8 cellular contexts compared by ENCODE assay signal in genomic region chr3:15098503-15099363, GRCh38. TPM values are rescaled to one million over a fixed set of nuclear protein-coding genes. Genes with fewer than 3 reads are reported as not detected.
DNase-seq lines count a peak whose midpoint lies in the region; ATAC-seq and TF ChIP-seq lines count a peak whose summit lies in the region.

RBSN (minus strand) TSS chr3:15099148; CDS start chr3:15096120, 3,028 bp downstream.

- peak; percentile 80 for TF ChIP-seq POLR2A in right lobe of liver (IDR thresholded peaks at IDR 0.05)

- no peaks in the 10 kb centered on the region for H3K27me3 Mint-ChIP-seq in activated CD4-positive, alpha-beta memory T cell treated with anti-CD3 and anti-CD28 coated beads for 36 hours

- ATAC-seq in GM19395 (IDR thresholded peaks at IDR 0.05; ENCODE audit: unreplicated experiment) = peak; percentile 83
- ATAC-seq in HG03558 (IDR thresholded peaks at IDR 0.05; ENCODE audit: extremely low read depth, unreplicated experiment) = peak; percentile 86
- peak; percentile 83 to 89 (median 88) for ATAC-seq in right lobe of liver

- H3K9me3 ChIP-seq in duodenal mucosa (ENCODE audit: control insufficient read depth in 1 of 2, low read length in 2 of 2) (no peaks in the 10 kb centered on the region), right lobe of liver (no peaks in the 10 kb centered on the region)

- peaks cover 18% of the 10 kb centered on the region for H3K4me1 Mint-ChIP-seq in activated CD4-positive, alpha-beta memory T cell treated with anti-CD3 and anti-CD28 coated beads for 36 hours (ENCODE audit: low read depth)

- peaks cover 23% of the 10 kb centered on the region for H3K36me3 Mint-ChIP-seq in activated CD4-positive, alpha-beta memory T cell treated with anti-CD3 and anti-CD28 coated beads for 36 hours

- H3K36me3 ChIP-seq in duodenal mucosa (ENCODE audit: control insufficient read depth in 1 of 2, insufficient read depth in 2 of 2, low read length in 2 of 2) (peaks cover 15 to 24% of the 10 kb centered on the region in 2 donors), right lobe of liver (peaks cover 0 to 25% (median 8%) of the 10 kb centered on the region in 4 donors)

- CTCF ChIA-PET in activated CD4-positive, alpha-beta memory T cell treated with anti-CD3 and anti-CD28 coated beads for 36 hours (lab: Charles Lee) = interaction anchor here (0.6 to 1.3 kb wide), 6 partner anchors 9 to 105 kb away, joined by 3 to 9 read pairs (median 3); no protein-coding TSS in a partner anchor

- no peaks in the 10 kb centered on the region for H3K9me3 Mint-ChIP-seq in activated CD4-positive, alpha-beta memory T cell treated with anti-CD3 and anti-CD28 coated beads for 36 hours

- peak within 1 kb of the TSS; percentile 94 for H3K27ac Mint-ChIP-seq in activated CD4-positive, alpha-beta memory T cell treated with anti-CD3 and anti-CD28 coated beads for 36 hours

- no peak for TF ChIP-seq CTCF in right lobe of liver (IDR thresholded peaks at IDR 0.05)

- DNase-seq in CD1c-positive myeloid dendritic cell (ENCODE audit: extremely low spot score) = peak; percentile 97
- DNase-seq in NCI-H82 treated with DMSO at 0.1 percent for 48 hours (lab: John Stamatoyannopoulos, UW; ENCODE audit: unreplicated experiment) = peak; percentile 45
- peak; percentile 98 for DNase-seq in activated CD4-positive, alpha-beta memory T cell treated with anti-CD3 and anti-CD28 coated beads for 36 hours
- peak; percentile 96 to 97 (median 97) for DNase-seq in right lobe of liver
- peak; percentile 96 for DNase-seq in stimulated activated CD4-positive, alpha-beta T cell treated with anti-CD3 and anti-CD28 coated beads, Interleukin-4, amount 100 ng/mL, for 24 hours

- peak within 1 kb of the TSS; percentile 81 to 94 for H3K9ac ChIP-seq in duodenal mucosa (ENCODE audit: low read depth in 1 of 2, low read length in 2 of 2)

- under 1% methylated on average over 47 of the region's 72 CpGs for WGBS in right lobe of liver (ENCODE audit: insufficient coverage, low coverage, low lambda C conversion rate, missing lambda C conversion rate)

- peak within 1 kb of the TSS; percentile 87 to 100 for H3K4me3 ChIP-seq in duodenal mucosa (ENCODE audit: low read depth in 1 of 2, low read length in 2 of 2)
- H3K4me3 ChIP-seq in right lobe of liver = peak within 1 kb of the TSS; percentile 64 to 75 (median 66)

- intact Hi-C loops in activated CD4-positive, alpha-beta memory T cell treated with anti-CD3 and anti-CD28 coated beads for 36 hours (cut with micrococcal nuclease) = loop anchor here (1.0 to 2.0 kb wide), 4 partner anchors 33 to 760 kb away; partner anchors contain the start of genes CAPN7 and MRPS25
- intact Hi-C loops in right lobe of liver (cut with DNase I) = no loop called here

- H3K27ac ChIP-seq in duodenal mucosa (ENCODE audit: low read depth, low read length) (peak within 1 kb of the TSS; percentile 43), right lobe of liver (peak within 1 kb of the TSS; percentile 56 to 89 (median 63))

- H3K27me3 ChIP-seq in duodenal mucosa (ENCODE audit: control insufficient read depth in 1 of 2, insufficient read depth in 2 of 2, low read length in 2 of 2) = no peaks in the 10 kb centered on the region
- H3K27me3 ChIP-seq in right lobe of liver = no peaks in the 10 kb centered on the region

- peak within 1 kb of the TSS; percentile 94 for H3K4me3 Mint-ChIP-seq in activated CD4-positive, alpha-beta memory T cell treated with anti-CD3 and anti-CD28 coated beads for 36 hours

- POLR2A ChIA-PET in activated CD4-positive, alpha-beta memory T cell treated with anti-CD3 and anti-CD28 coated beads for 36 hours (lab: Charles Lee) = interaction anchor here (0.6 to 2.7 kb wide), 7 partner anchors 9 to 212 kb away, joined by 3 to 23 read pairs (median 5); partner anchors contain the start of genes CAPN7 and MRPS25

- H3K4me1 ChIP-seq in duodenal mucosa (ENCODE audit: control insufficient read depth in 1 of 2, insufficient read depth in 2 of 2, low read length in 2 of 2) (peaks cover 14 to 28% of the 10 kb centered on the region in 2 donors), right lobe of liver (peaks cover 0 to 27% (median 11%) of the 10 kb centered on the region in 4 donors)

RNA-seq across cellular contexts. Expression of gene RBSN, which starts in this region (rescaled TPM):
- 10 to 100 TPM; 15.0 to 15.3 TPM for total RNA-seq in activated CD4-positive, alpha-beta memory T cell treated with anti-CD3 and anti-CD28 coated beads for 36 hours
- 10 to 100 TPM; 10.5 to 13.9 (median 11.5) TPM for total RNA-seq in right lobe of liver

Comparison
In these comparisons a context has a peak if more than half of its experiments do, and no peak if none do; other contexts are left out.
1. Peak in every context shown above with its lines: DNase-seq, ATAC-seq, H3K4me3 ChIP-seq and H3K27ac ChIP-seq.
2. DNase-seq: peak in every context shown above with its lines; median percentile 98 in activated CD4-positive, alpha-beta memory T cell treated with anti-CD3 and anti-CD28 coated beads for 36 hours; 97 in CD1c-positive myeloid dendritic cell; 97 in right lobe of liver; 96 in stimulated activated CD4-positive, alpha-beta T cell treated with anti-CD3 and anti-CD28 coated beads, Interleukin-4, amount 100 ng/mL, for 24 hours; 45 in NCI-H82 treated with DMSO at 0.1 percent for 48 hours.